ENCODE assay signal across 2 cellular contexts in genomic region chr17:78886954-78887353, GRCh38.
TF ChIP-seq lines count a peak whose summit lies in the region.

No MANE protein-coding gene starts in this region.

TF ChIP-seq in IMR-90, 13 proteins besides CTCF, POLR2A, EP300 and RAD21:
- TF ChIP-seq FOS (IDR thresholded peaks at IDR 0.05; ENCODE audit: low read depth, low read length) (no peak), CEBPB (IDR thresholded peaks at IDR 0.05; ENCODE audit: low read depth, low read length) (no peak), ELK1 (IDR thresholded peaks at IDR 0.05; ENCODE audit: borderline replicate concordance, low read depth, low read length) (no peak), RFX5 (IDR thresholded peaks at IDR 0.05; ENCODE audit: low read depth, low read length) (no peak), CHD1 (IDR thresholded peaks at IDR 0.05; ENCODE audit: low read depth, low read length) (no peak), MXI1 (IDR thresholded peaks at IDR 0.05; ENCODE audit: borderline replicate concordance, low read depth, low read length) (no peak), BHLHE40 (IDR thresholded peaks at IDR 0.05; ENCODE audit: low read depth, low read length) (no peak), NFE2L2 (IDR thresholded peaks at IDR 0.05; ENCODE audit: low read depth, low read length) (no peak), MAZ (IDR thresholded peaks at IDR 0.05; ENCODE audit: borderline replicate concordance, low read depth, low read length) (no peak), SMC3 (IDR thresholded peaks at IDR 0.05; ENCODE audit: low read depth, low read length) (no peak), MAFK (IDR thresholded peaks at IDR 0.05; ENCODE audit: low read depth, low read length) (no peak), RCOR1 (IDR thresholded peaks at IDR 0.05; ENCODE audit: insufficient replicate concordance, low read length) (no peak)
- TF ChIP-seq, protein P1, sequence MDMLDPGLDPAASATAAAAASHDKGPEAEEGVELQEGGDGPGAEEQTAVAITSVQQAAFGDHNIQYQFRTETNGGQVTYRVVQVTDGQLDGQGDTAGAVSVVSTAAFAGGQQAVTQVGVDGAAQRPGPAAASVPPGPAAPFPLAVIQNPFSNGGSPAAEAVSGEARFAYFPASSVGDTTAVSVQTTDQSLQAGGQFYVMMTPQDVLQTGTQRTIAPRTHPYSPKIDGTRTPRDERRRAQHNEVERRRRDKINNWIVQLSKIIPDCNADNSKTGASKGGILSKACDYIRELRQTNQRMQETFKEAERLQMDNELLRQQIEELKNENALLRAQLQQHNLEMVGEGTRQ (IDR thresholded peaks at IDR 0.05; ENCODE audit: low read depth, low read length) = no peak

TF ChIP-seq in H1, 55 proteins besides CTCF, POLR2A, EP300 and RAD21:
- no peak for TF ChIP-seq TCF12 (IDR thresholded peaks at IDR 0.05; ENCODE audit: low read depth, low read length)
- no peak for TF ChIP-seq TBP (IDR thresholded peaks at IDR 0.05; ENCODE audit: low read depth, low read length)
- TF ChIP-seq EZH2 (IDR thresholded peaks at IDR 0.05; ENCODE audit: low read depth, low read length, severe bottlenecking) = no peak
- no peak for TF ChIP-seq JUN (IDR thresholded peaks at IDR 0.05; ENCODE audit: low read depth, low read length)
- TF ChIP-seq BACH1 (IDR thresholded peaks at IDR 0.05; ENCODE audit: low read length) = no peak
- TF ChIP-seq RNF2 (IDR thresholded peaks at IDR 0.05; ENCODE audit: borderline replicate concordance, low read depth, low read length, missing control alignments, poor library complexity, severe bottlenecking) = no peak
- no peak for TF ChIP-seq SIN3A (conservative IDR thresholded peaks at IDR 0.05 in 1 of 2, IDR thresholded peaks at IDR 0.05 in 1 of 2; ENCODE audit: low read depth in 1 of 2, low read length in 2 of 2)
